Comparison of ENCODE assay signal across 10 cellular contexts in the genomic region with DNA sequence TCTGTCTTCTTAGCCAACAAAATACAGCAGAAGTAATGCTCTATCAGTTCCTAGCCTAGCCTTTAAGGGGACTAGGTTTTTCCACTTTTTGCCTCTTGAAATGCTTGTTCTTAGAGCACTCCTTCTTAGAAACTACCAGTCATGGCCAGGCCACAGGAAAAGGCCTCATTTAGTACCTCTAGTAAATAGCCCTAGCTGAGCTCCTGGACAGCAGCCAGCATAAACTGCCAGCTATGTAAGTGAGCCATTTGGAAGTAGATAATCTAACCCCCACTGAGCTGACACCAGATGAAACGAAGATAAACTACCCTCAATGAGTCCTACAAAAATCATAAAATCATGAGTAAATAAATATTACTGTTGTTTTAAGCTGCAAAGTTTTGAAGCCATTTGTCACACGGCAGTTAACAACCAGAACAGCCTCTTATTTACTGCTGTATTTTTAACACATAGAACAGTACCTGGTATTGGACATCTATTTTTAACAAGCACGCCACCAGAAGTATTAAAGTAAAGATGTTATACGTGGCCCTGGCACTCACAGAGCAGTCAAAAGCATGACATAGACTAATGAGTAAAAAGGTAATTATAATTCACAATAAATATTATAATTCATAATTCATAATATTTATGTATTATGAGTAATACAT. TPM values are rescaled to one million over a fixed set of nuclear protein-coding genes. Genes with fewer than 3 reads are reported as not detected.
DNase-seq lines count a peak whose midpoint lies in the region; ATAC-seq and TF ChIP-seq lines count a peak whose summit lies in the region.
"Had no signal": no experiment of that assay in that cellular context is flagged by ENCODE, and none has a peak within 500 bp of the region (broad histone marks: within the 10 kb centered on the region; RNA-seq: fewer than 3 reads in every experiment).

No MANE protein-coding gene starts in this region.

- no peak overlapping the region for H3K9ac ChIP-seq in SK-N-SH
- no peak overlapping the region for H3K9ac ChIP-seq in colonic mucosa (ENCODE audit: low read depth in 2 of 2, low read length in 2 of 2)

- H3K79me2 ChIP-seq in SK-N-SH (ENCODE audit: insufficient read depth) = peaks cover 71% of the 10 kb centered on the region

- POLR2A ChIA-PET in SK-N-SH (lab: Yijun Ruan, JAX) (no interaction called here), Caco-2 (lab: Charles Lee) (no interaction called here)

- H3K27me3 ChIP-seq in SK-N-SH (ENCODE audit: insufficient read depth) (no peaks in the 10 kb centered on the region), colonic mucosa (no peaks in the 10 kb centered on the region), ovary (no peaks in the 10 kb centered on the region), Caco-2 (replicated peaks; ENCODE audit: control insufficient read depth, insufficient read depth, low read length) (no peaks in the 10 kb centered on the region)

- TF ChIP-seq POLR2A in ovary (IDR thresholded peaks at IDR 0.05) = no peak

- no peaks in the 10 kb centered on the region for H3K4me1 Mint-ChIP-seq in Caco-2 (ENCODE audit: low read depth, unreplicated experiment)

- BruUV-seq in Caco-2 (replicated peaks; lab: Mats Ljungman, UMichigan) = no TSS peak

- WGBS in SK-N-SH (ENCODE audit: low lambda C conversion rate) = 88% methylated on average over 4 of the region's 4 CpGs
- 89 to 94% (median 91%) methylated on average over 4 of the region's 4 CpGs for WGBS in ovary, 3 donors

- TF ChIP-seq CTCF in SK-N-SH (IDR thresholded peaks at IDR 0.05) = no peak
- TF ChIP-seq CTCF in colonic mucosa (IDR thresholded peaks at IDR 0.05) = no peak
- TF ChIP-seq CTCF in ovary (IDR thresholded peaks at IDR 0.05) = no peak
- no peak for TF ChIP-seq CTCF in Caco-2 (IDR thresholded peaks at IDR 0.05; ENCODE audit: insufficient read depth in 1 of 2, low read depth in 1 of 2, low read length in 1 of 2, severe bottlenecking in 1 of 2, unreplicated experiment in 1 of 2)

- no peaks in the 10 kb centered on the region for H3K9me2 ChIP-seq in SK-N-SH

- no peak overlapping the region for H2AFZ ChIP-seq in SK-N-SH (ENCODE audit: low read depth)

- H3K4me2 ChIP-seq in SK-N-SH = no peak overlapping the region

- TF ChIP-seq RAD21 in SK-N-SH (IDR thresholded peaks at IDR 0.05; ENCODE audit: low read length) = no peak

- H3K36me3 ChIP-seq in SK-N-SH (replicated peaks in 1 of 2; ENCODE audit: control insufficient read depth in 1 of 2, insufficient read depth in 2 of 2, low read length in 1 of 2) = peaks cover 0 to 26% of the 10 kb centered on the region in 2 experiments
- H3K36me3 ChIP-seq in colonic mucosa = no peaks in the 10 kb centered on the region
- H3K36me3 ChIP-seq in ovary = no peaks in the 10 kb centered on the region
- H3K36me3 ChIP-seq in Caco-2 (ENCODE audit: control insufficient read depth, insufficient read depth, low read length) = no peaks in the 10 kb centered on the region

- H3K36me3 Mint-ChIP-seq in Caco-2 (ENCODE audit: insufficient read depth, unreplicated experiment) = peaks cover 12% of the 10 kb centered on the region

- H4K20me1 ChIP-seq in SK-N-SH (ENCODE audit: insufficient read depth) = no peaks in the 10 kb centered on the region

- no peaks in the 10 kb centered on the region for H3K9me3 Mint-ChIP-seq in Caco-2 (ENCODE audit: unreplicated experiment)
- H3K9me3 Mint-ChIP-seq: activated naive CD4-positive, alpha-beta T cell treated with anti-CD3 and anti-CD28 coated beads, Interleukin-2, amount 50 U/mL, for 24 hours had no signal

- H3F3A ChIP-seq in SK-N-SH (replicated peaks; ENCODE audit: insufficient read depth) = peaks cover 5% of the 10 kb centered on the region

- H3K9me3 ChIP-seq in SK-N-SH (no peaks in the 10 kb centered on the region), colonic mucosa (no peaks in the 10 kb centered on the region), ovary (no peaks in the 10 kb centered on the region), Caco-2 (peaks cover 7% of the 10 kb centered on the region; the same call in 1 of the 2 replicates)

- TF ChIP-seq EP300 in SK-N-SH (IDR thresholded peaks at IDR 0.05; ENCODE audit: borderline replicate concordance in 1 of 2, low read depth in 1 of 2, low read length in 1 of 2) (no peak), ovary (IDR thresholded peaks at IDR 0.05) (no peak)

- H3K27ac Mint-ChIP-seq in Caco-2 (ENCODE audit: unreplicated experiment) = no peak overlapping the region
- H3K27ac Mint-ChIP-seq: activated naive CD4-positive, alpha-beta T cell treated with anti-CD3 and anti-CD28 coated beads, Interleukin-2, amount 50 U/mL, for 24 hours had no signal

- H3K27ac ChIP-seq in SK-N-SH (ENCODE audit: low read depth in 2 of 2, low read length in 1 of 2) = no peak overlapping the region
- no peak overlapping the region for H3K27ac ChIP-seq in colonic mucosa
- no peak overlapping the region for H3K27ac ChIP-seq in ovary
- H3K27ac ChIP-seq: SK-N-MC had no signal

- ATAC-seq in SK-N-SH treated with all-trans-retinoic acid at 6 μM for 48 hours = no peak

- intact Hi-C loops in colonic mucosa (cut with DNase I) = no loop called here
- intact Hi-C loops in ovary (cut with DNase I) = no loop called here
- intact Hi-C loops in Caco-2 (cut with micrococcal nuclease; ENCODE audit: unreplicated experiment) = no loop called here

- H3K4me1 ChIP-seq in SK-N-SH (ENCODE audit: control insufficient read depth in 1 of 2, insufficient read depth in 2 of 2, low read depth in 1 of 2, low read length in 1 of 2) (no peaks in the 10 kb centered on the region), colonic mucosa (no peaks in the 10 kb centered on the region), ovary (ENCODE audit: insufficient read depth) (no peaks in the 10 kb centered on the region), Caco-2 (no peaks in the 10 kb centered on the region)

- CTCF ChIA-PET in SK-N-SH (lab: Yijun Ruan, JAX) = interaction anchor here (1.0 kb wide), 1 partner anchor 111 kb away, joined by 4 read pairs; no protein-coding TSS in a partner anchor
- CTCF ChIA-PET in Caco-2 (lab: Charles Lee) = no interaction called here

- no peak overlapping the region for H3K4me3 Mint-ChIP-seq in Caco-2 (ENCODE audit: unreplicated experiment)
- H3K4me3 Mint-ChIP-seq: activated naive CD4-positive, alpha-beta T cell treated with anti-CD3 and anti-CD28 coated beads, Interleukin-2, amount 50 U/mL, for 24 hours had no signal

- no peak for DNase-seq in SK-N-SH
- DNase-seq in NCI-H446 (lab: John Stamatoyannopoulos, UW) = peak; percentile 29 to 48
- DNase-seq in colonic mucosa = peak; percentile 65
- peak; percentile 65 for DNase-seq in smooth muscle cell of the brain vasculature (ENCODE audit: low read depth, low spot score)
- DNase-seq in ovary = no peak
- DNase-seq in Caco-2 = no peak
- DNase-seq in SK-N-DZ (ENCODE audit: low spot score) = no peak

- H3K4me3 ChIP-seq in SK-N-SH (ENCODE audit: low read depth in 2 of 2, low read length in 1 of 2) = no peak overlapping the region
- H3K4me3 ChIP-seq in colonic mucosa = no peak overlapping the region
- H3K4me3 ChIP-seq in ovary = no peak overlapping the region
- H3K4me3 ChIP-seq in Caco-2 (ENCODE audit: low read depth, low read length) = no peak overlapping the region
- H3K4me3 ChIP-seq: SK-N-MC had no signal

- H3K27me3 Mint-ChIP-seq in Caco-2 (ENCODE audit: insufficient read depth, unreplicated experiment) = no peaks in the 10 kb centered on the region
- H3K27me3 Mint-ChIP-seq: activated naive CD4-positive, alpha-beta T cell treated with anti-CD3 and anti-CD28 coated beads, Interleukin-2, amount 50 U/mL, for 24 hours had no signal

TF ChIP-seq in SK-N-SH, 30 proteins besides CTCF, POLR2A, EP300 and RAD21:
- TF ChIP-seq FOXJ3 (CRISPR knock-in tag; IDR thresholded peaks at IDR 0.05) (no peak), TCF12 (IDR thresholded peaks at IDR 0.05) (0 out of 2 replicates have a peak, but pooled peaks have one; percentile 8)

TF ChIP-seq in SK-N-SH treated with all-trans-retinoic acid at 6 μM for 48 hours, 23 proteins besides CTCF, POLR2A, EP300 and RAD21 (continues in another document):
- TF ChIP-seq OSR1 (CRISPR knock-in tag; IDR thresholded peaks at IDR 0.05) (no peak), ARNTL (CRISPR knock-in tag; IDR thresholded peaks at IDR 0.05; ENCODE audit: borderline replicate concordance, low read depth) (no peak), PPARA (CRISPR knock-in tag; IDR thresholded peaks at IDR 0.05; ENCODE audit: borderline replicate concordance) (no peak), ISL1 (CRISPR knock-in tag; IDR thresholded peaks at IDR 0.05) (no peak), BACH2 (CRISPR knock-in tag; IDR thresholded peaks at IDR 0.05; ENCODE audit: borderline replicate concordance) (no peak), ZFP30 (CRISPR knock-in tag; IDR thresholded peaks at IDR 0.05) (no peak)
- TF ChIP-seq, protein P1, sequence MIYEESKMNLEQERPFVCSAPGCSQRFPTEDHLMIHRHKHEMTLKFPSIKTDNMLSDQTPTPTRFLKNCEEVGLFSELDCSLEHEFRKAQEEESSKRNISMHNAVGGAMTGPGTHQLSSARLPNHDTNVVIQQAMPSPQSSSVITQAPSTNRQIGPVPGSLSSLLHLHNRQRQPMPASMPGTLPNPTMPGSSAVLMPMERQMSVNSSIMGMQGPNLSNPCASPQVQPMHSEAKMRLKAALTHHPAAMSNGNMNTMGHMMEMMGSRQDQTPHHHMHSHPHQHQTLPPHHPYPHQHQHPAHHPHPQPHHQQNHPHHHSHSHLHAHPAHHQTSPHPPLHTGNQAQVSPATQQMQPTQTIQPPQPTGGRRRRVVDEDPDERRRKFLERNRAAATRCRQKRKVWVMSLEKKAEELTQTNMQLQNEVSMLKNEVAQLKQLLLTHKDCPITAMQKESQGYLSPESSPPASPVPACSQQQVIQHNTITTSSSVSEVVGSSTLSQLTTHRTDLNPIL (CRISPR knock-in tag; IDR thresholded peaks at IDR 0.05; ENCODE audit: low read depth) = no peak

RNA-seq across cellular contexts. Expression of a gene that starts 12.0 kb away (rescaled TPM):
- polyA plus RNA-seq in SK-N-SH (2012; rRNA removed) = 19.5 and 22.5 TPM in 2 replicates
- polyA plus RNA-seq in SK-N-SH (2012; cell fraction: cytosol; rRNA removed) = 22.1 and 24.4 TPM in 2 replicates
- 9.1 and 15.2 TPM in 2 replicates for polyA plus RNA-seq in SK-N-SH (2012; cell fraction: nucleus; rRNA removed)
- 10 to 100 TPM; 29.9 to 31.2 TPM for total RNA-seq in colonic mucosa
- total RNA-seq in ovary = 10 to 100 TPM; 48.8 to 73.5 (median 61.0) TPM
- 10 to 100 TPM; 20.7 to 71.8 TPM for polyA plus RNA-seq in ovary
- total RNA-seq in Caco-2 (2022) = 36.4 and 36.5 TPM in 2 replicates
- 63.1 and 84.2 TPM in 2 replicates for polyA plus RNA-seq in SK-N-DZ (2014; cell fraction: cytosol; rRNA removed)
- polyA plus RNA-seq in SK-N-DZ (2014; cell fraction: nucleus; rRNA removed) = 32.3 and 34.4 TPM in 2 replicates

Comparison
In these comparisons a context has a peak if more than half of its experiments do, and no peak if none do; other contexts are left out.
1. DNase-seq: peak in NCI-H446 (2 of 2), colonic mucosa (single experiment) and smooth muscle cell of the brain vasculature (single experiment); none in SK-N-SH (single experiment), ovary (0 of 5), Caco-2 (0 of 2) and SK-N-DZ (single experiment).